ENCODE assay signal across 1 cellular context in genomic region chr15:23069496-23070166, GRCh38.
TF ChIP-seq lines count a peak whose summit lies in the region.

No MANE protein-coding gene starts in this region.

TF ChIP-seq in SK-N-SH, 30 proteins besides CTCF, POLR2A, EP300 and RAD21 (continued from another document):
- TF ChIP-seq USF1 (IDR thresholded peaks at IDR 0.05; ENCODE audit: borderline replicate concordance, low read depth) (no peak), JUND (IDR thresholded peaks at IDR 0.05) (no peak), POLR2AphosphoS5 (IDR thresholded peaks at IDR 0.05; ENCODE audit: low read depth, low read length) (no peak), MXI1 (IDR thresholded peaks at IDR 0.05; ENCODE audit: low read depth, low read length) (no peak), RCOR1 (IDR thresholded peaks at IDR 0.05; ENCODE audit: low read length) (no peak), CHD2 (IDR thresholded peaks at IDR 0.05; ENCODE audit: low read length, partially characterized antibody) (no peak), PBX3 (IDR thresholded peaks at IDR 0.05) (no peak), NFIC (IDR thresholded peaks at IDR 0.05; ENCODE audit: borderline replicate concordance) (no peak), MEF2A (IDR thresholded peaks at IDR 0.05; ENCODE audit: borderline replicate concordance, low read depth) (no peak), GATA2 (CRISPR knock-in tag; IDR thresholded peaks at IDR 0.05) (no peak)
